8 cellular contexts compared by ENCODE assay signal in genomic region chr12:107992870-107993451, GRCh38.
DNase-seq lines count a peak whose midpoint lies in the region; ATAC-seq and TF ChIP-seq lines count a peak whose summit lies in the region.

No MANE protein-coding gene starts in this region.

- no peak overlapping the region for H3K27ac Mint-ChIP-seq in WTC11

- H3K4me3 Mint-ChIP-seq in WTC11 = no peak overlapping the region
- no peak overlapping the region for H3K4me3 Mint-ChIP-seq in activated T-cell treated with anti-CD3 and anti-CD28 coated beads, Interleukin-2, amount 50 U/mL, for 4 hours

- ATAC-seq in GM19023 (IDR thresholded peaks at IDR 0.05; ENCODE audit: unreplicated experiment) = peak; percentile 52
- ATAC-seq in WTC11 = peak; percentile 99
- ATAC-seq in GM19452 (IDR thresholded peaks at IDR 0.05; ENCODE audit: unreplicated experiment) = no peak
- no peak for ATAC-seq in GM21367 (IDR thresholded peaks at IDR 0.05; ENCODE audit: unreplicated experiment)
- ATAC-seq in activated T-cell treated with anti-CD3 and anti-CD28 coated beads, Interleukin-2, amount 50 U/mL, for 4 hours = no peak

- H3K36me3 Mint-ChIP-seq in WTC11 = no peaks in the 10 kb centered on the region
- H3K36me3 Mint-ChIP-seq in activated T-cell treated with anti-CD3 and anti-CD28 coated beads, Interleukin-2, amount 50 U/mL, for 4 hours (ENCODE audit: insufficient read depth) = no peaks in the 10 kb centered on the region

- no peaks in the 10 kb centered on the region for H3K9me3 Mint-ChIP-seq in WTC11
- H3K9me3 Mint-ChIP-seq in activated T-cell treated with anti-CD3 and anti-CD28 coated beads, Interleukin-2, amount 50 U/mL, for 4 hours = peaks cover 1% of the 10 kb centered on the region

- DNase-seq in AG20443 (ENCODE audit: low spot score) (peak; percentile 32), NCI-H1694 treated with DMSO at 0.1 percent for 48 hours (lab: John Stamatoyannopoulos, UW) (peak; percentile 47), WTC11 (ENCODE audit: low spot score) (peak; percentile 33), kidney tubule cell (ENCODE audit: low spot score) (peak; percentile 60)
- DNase-seq in activated T-cell treated with anti-CD3 and anti-CD28 coated beads, Interleukin-2, amount 50 U/mL, for 4 hours = no peak

- CTCF ChIA-PET in WTC11 (lab: Charles Lee) = interaction anchor here (0.6 to 2.3 kb wide), 65 partner anchors 10 to 562 kb away, joined by 3 to 24 read pairs (median 4); no protein-coding TSS in a partner anchor

- H3K4me1 Mint-ChIP-seq in WTC11 = no peaks in the 10 kb centered on the region
- no peaks in the 10 kb centered on the region for H3K4me1 Mint-ChIP-seq in activated T-cell treated with anti-CD3 and anti-CD28 coated beads, Interleukin-2, amount 50 U/mL, for 4 hours (ENCODE audit: low read depth)

- POLR2A ChIA-PET in WTC11 (lab: Charles Lee) = no interaction called here

- TF ChIP-seq CTCF in WTC11 (IDR thresholded peaks at IDR 0.05) = peak; percentile 2; the same call in 1 of the 2 replicates

- H3K27me3 Mint-ChIP-seq in WTC11 (ENCODE audit: low read depth) = peaks cover 11% of the 10 kb centered on the region
- peaks cover 21% of the 10 kb centered on the region for H3K27me3 Mint-ChIP-seq in activated T-cell treated with anti-CD3 and anti-CD28 coated beads, Interleukin-2, amount 50 U/mL, for 4 hours (ENCODE audit: low read depth)

TF ChIP-seq in WTC11, 78 proteins besides CTCF, POLR2A, EP300 and RAD21:
- no peak for TF ChIP-seq NFE2L1 (CRISPR knock-in tag; IDR thresholded peaks at IDR 0.05)
- no peak for TF ChIP-seq FOXJ3 (CRISPR knock-in tag; IDR thresholded peaks at IDR 0.05; ENCODE audit: borderline replicate concordance)
- TF ChIP-seq CREB1 (CRISPR knock-in tag; IDR thresholded peaks at IDR 0.05) = no peak
- TF ChIP-seq ZNF671 (CRISPR knock-in tag; IDR thresholded peaks at IDR 0.05) = no peak
- TF ChIP-seq HMGA2 (CRISPR knock-in tag; IDR thresholded peaks at IDR 0.05) = no peak
- TF ChIP-seq OVOL2 (CRISPR knock-in tag; IDR thresholded peaks at IDR 0.05; ENCODE audit: borderline replicate concordance) = no peak

Comparison
In these comparisons a context has a peak if more than half of its experiments do, and no peak if none do; other contexts are left out.
1. ATAC-seq: peak in GM19023 (single experiment) and WTC11 (single experiment); none in GM19452 (single experiment), GM21367 (single experiment) and activated T-cell treated with anti-CD3 and anti-CD28 coated beads, Interleukin-2, amount 50 U/mL, for 4 hours (0 of 2).